Comparison of ENCODE assay signal across 1 cellular context in genomic region chr15:64093627-64094417, GRCh38.
TF ChIP-seq lines count a peak whose summit lies in the region.

Gene CIAO2A (minus strand): TSS chr15:64093838. CDS start chr15:64093768, 70 bp downstream.

TF ChIP-seq in GM23338, 12 proteins besides CTCF, POLR2A, EP300 and RAD21 (continued from another document):
- TF ChIP-seq ZNF462 (CRISPR knock-in tag; IDR thresholded peaks at IDR 0.05) (no peak), EZH2 (IDR thresholded peaks at IDR 0.05; ENCODE audit: low read depth, unreplicated experiment) (no peak), POLR2AphosphoS5 (IDR thresholded peaks at IDR 0.05; ENCODE audit: low read depth) (peak; percentile 72), CREB1 (CRISPR knock-in tag; IDR thresholded peaks at IDR 0.05; ENCODE audit: low read depth) (peak; percentile 86)
TF ChIP-seq in GM23338: peak in this region for 3.
